Comparison of ENCODE assay signal across 25 cellular contexts in genomic region chr17:33942414-33942813, GRCh38.
DNase-seq lines count a peak whose midpoint lies in the region; ATAC-seq, FAIRE-seq and TF ChIP-seq lines count a peak whose summit lies in the region.
"Had no signal": no experiment of that assay in that cellular context is flagged by ENCODE, and none has a peak within 500 bp of the region (broad histone marks: within the 10 kb centered on the region; RNA-seq: fewer than 3 reads in every experiment).

No MANE protein-coding gene starts in this region.

- intact Hi-C loops in K562 (cut with micrococcal nuclease): no loop called here
- intact Hi-C loops in pancreas (cut with DNase I): loop anchor here in 1 of 3 donors (10.0 kb wide), 1 partner anchor 158 kb away; no protein-coding TSS in a partner anchor

- H3K36me3 ChIP-seq in SK-N-SH (replicated peaks in 1 of 2; ENCODE audit: control insufficient read depth in 1 of 2, insufficient read depth in 2 of 2, low read length in 1 of 2) (no peaks in the 10 kb centered on the region), K562 (ENCODE audit: control insufficient read depth, insufficient read depth, low read length) (no peaks in the 10 kb centered on the region), pancreas (no peaks in the 10 kb centered on the region)
- H3K36me3 ChIP-seq: BLaER1, HAP-1 had no signal

- H4K20me1 ChIP-seq in SK-N-SH (ENCODE audit: insufficient read depth): no peaks in the 10 kb centered on the region
- H4K20me1 ChIP-seq in K562 (replicated peaks; ENCODE audit: control insufficient read depth, insufficient read depth, low read length): no peaks in the 10 kb centered on the region
- H4K20me1 ChIP-seq: BLaER1 had no signal

- H3K4me2 ChIP-seq in SK-N-SH (no peak overlapping the region), K562 (ENCODE audit: insufficient read depth, low read length) (peak overlapping the region; percentile 35)
- H3K4me2 ChIP-seq: BLaER1 had no signal

- no peak for TF ChIP-seq EP300 in SK-N-SH (IDR thresholded peaks at IDR 0.05; ENCODE audit: borderline replicate concordance in 1 of 2, low read depth in 1 of 2, low read length in 1 of 2)
- TF ChIP-seq EP300 in K562 (IDR thresholded peaks at IDR 0.05; ENCODE audit: low read length): peak; percentile 55; the same call in 1 of the 2 replicates

- peaks cover 0 to 25% of the 10 kb centered on the region in 2 experiments; a peak in 1 of 4 replicates for H3K4me1 ChIP-seq in SK-N-SH (ENCODE audit: control insufficient read depth in 1 of 2, insufficient read depth in 2 of 2, low read depth in 1 of 2, low read length in 1 of 2)
- peaks cover 8 to 46% of the 10 kb centered on the region in 2 experiments; a peak in 4 of 5 replicates for H3K4me1 ChIP-seq in K562 (replicated peaks in 1 of 2; ENCODE audit: control insufficient read depth in 2 of 2, insufficient read depth in 2 of 2, low read length in 2 of 2)
- peaks cover 0 to 16% (median 0%) of the 10 kb centered on the region in 3 donors for H3K4me1 ChIP-seq in pancreas
- H3K4me1 ChIP-seq: BLaER1, HAP-1 had no signal

- 13% methylated on average over 4 of the region's 4 CpGs for WGBS in SK-N-SH (ENCODE audit: low lambda C conversion rate)
- 3% methylated on average over 4 of the region's 4 CpGs for WGBS in K562 (ENCODE audit: insufficient coverage, low coverage, missing lambda C conversion rate)
- 34 to 35% methylated on average over 4 of the region's 4 CpGs for WGBS in pancreas, 2 donors

- H3K27me3 ChIP-seq in SK-N-SH (ENCODE audit: insufficient read depth) (no peaks in the 10 kb centered on the region), K562 (ENCODE audit: control insufficient read depth in 2 of 2, insufficient read depth in 2 of 2, low read length in 2 of 2) (no peaks in the 10 kb centered on the region), pancreas (no peaks in the 10 kb centered on the region)
- H3K27me3 ChIP-seq: BLaER1 had no signal

- POLR2A ChIA-PET in SK-N-SH (lab: Yijun Ruan, JAX): no interaction called here
- POLR2A ChIA-PET in HEK293T (lab: Yijun Ruan, JAX): no interaction called here
- POLR2A ChIA-PET in K562 (lab: Yijun Ruan, JAX): interaction anchor here (0.6 to 1.9 kb wide), 7 partner anchors 11 to 150 kb away, joined by 3 to 5 read pairs (median 3); no protein-coding TSS in a partner anchor

- H3K9ac ChIP-seq in SK-N-SH: no peak overlapping the region
- no peak overlapping the region; a peak in 1 of 4 replicates for H3K9ac ChIP-seq in K562 (ENCODE audit: insufficient read depth in 1 of 2, low read depth in 2 of 2, low read length in 2 of 2)
- H3K9ac ChIP-seq: BLaER1 had no signal

- in situ Hi-C loops in K562 (cut with MboI): no loop called here

- H3K9me2 ChIP-seq in SK-N-SH: no peaks in the 10 kb centered on the region

- no peak for TF ChIP-seq POLR2A in K562 (conservative IDR thresholded peaks at IDR 0.05)

- no peak overlapping the region for H2AFZ ChIP-seq in SK-N-SH (ENCODE audit: low read depth)
- H2AFZ ChIP-seq in K562 (ENCODE audit: low read depth, low read length): no peak overlapping the region

- ATAC-seq in SK-N-SH treated with all-trans-retinoic acid at 6 μM for 48 hours: no peak
- peak; percentile 64 for ATAC-seq in K562
- peak; percentile 61 to 67 (median 64) for ATAC-seq in pancreas
- ATAC-seq in HG02852 (IDR thresholded peaks at IDR 0.05; ENCODE audit: unreplicated experiment): no peak
- ATAC-seq: GM12878 had no signal

- BruUV-seq in K562 (replicated peaks; lab: Mats Ljungman, UMichigan): no TSS peak

- no peak overlapping the region for H3K27ac ChIP-seq in SK-N-SH (ENCODE audit: low read depth in 2 of 2, low read length in 1 of 2)
- H3K27ac ChIP-seq in K562 (ENCODE audit: extremely low read depth, low read depth, low read length): no peak overlapping the region; the same call in 2 of the 3 replicates
- no peak overlapping the region for H3K27ac ChIP-seq in pancreas
- H3K27ac ChIP-seq: BLaER1, RWPE1 had no signal

- peak; percentile 89 for FAIRE-seq in K562 (lab: Jason Lieb, UNC)
- no peak for FAIRE-seq in pancreas (lab: Jason Lieb, UNC)
- FAIRE-seq: D721Med, GM12878 had no signal

- TF ChIP-seq CTCF in SK-N-SH (IDR thresholded peaks at IDR 0.05): no peak
- no peak for TF ChIP-seq CTCF in K562 (IDR thresholded peaks at IDR 0.05 in 2 of 3, conservative IDR thresholded peaks at IDR 0.05 in 1 of 3; ENCODE audit: insufficient read depth in 2 of 3, low read depth in 1 of 3, low read length in 3 of 3)
- no peak for TF ChIP-seq CTCF in pancreas (IDR thresholded peaks at IDR 0.05)

- H3K79me2 ChIP-seq in SK-N-SH (ENCODE audit: insufficient read depth) (no peaks in the 10 kb centered on the region), K562 (ENCODE audit: control insufficient read depth, insufficient read depth, low read length) (no peaks in the 10 kb centered on the region)

- no peaks in the 10 kb centered on the region for H3K9me1 ChIP-seq in K562 (ENCODE audit: control insufficient read depth, insufficient read depth, low read length)

- H3F3A ChIP-seq in SK-N-SH (replicated peaks; ENCODE audit: insufficient read depth): no peaks in the 10 kb centered on the region

- DNase-seq in SK-N-SH (peak; percentile 34), HEK293T (ENCODE audit: extremely low spot score) (no peak), K562 (ENCODE audit: extremely low read depth in 1 of 4, low spot score in 3 of 4) (peak; percentile 59 to 77 (median 64)), pancreas (peak in 2 of 6 donors; percentile 14 to 17), NCI-H2196 treated with DMSO at 0.1 percent for 48 hours (lab: John Stamatoyannopoulos, UW; ENCODE audit: unreplicated experiment) (no peak), NCI-H1417 treated with DMSO at 0.1 percent for 48 hours (lab: John Stamatoyannopoulos, UW) (no peak)
- DNase-seq: 8988T; CD4-positive, CD25-positive, alpha-beta regulatory T cell; EL; GDM1; GOT3; Kasumi-1; NCI-H1105; NCI-H146; NCI-H1930; NCI-H2227 treated with DMSO at 0.1 percent for 48 hours; NCI-H526 treated with DMSO at 0.1 percent for 48 hours; SHP77 treated with DMSO at 0.1 percent for 48 hours had no signal

- CTCF ChIA-PET in SK-N-SH (lab: Yijun Ruan, JAX): interaction anchor here (1.1 to 2.2 kb wide), 4 partner anchors 14 to 419 kb away, joined by 4 to 10 read pairs (median 7); no protein-coding TSS in a partner anchor
- CTCF ChIA-PET in HEK293T (lab: Yijun Ruan, JAX): no interaction called here
- CTCF ChIA-PET in K562 (lab: Yijun Ruan, JAX; ENCODE audit: low intra/inter-chr PET ratio): no interaction called here

- H3K4me3 ChIP-seq in SK-N-SH (ENCODE audit: low read depth in 2 of 2, low read length in 1 of 2) (no peak overlapping the region), K562 (no peak overlapping the region), pancreas (no peak overlapping the region)
- H3K4me3 ChIP-seq: BLaER1, GM12878, HAP-1 had no signal

- TF ChIP-seq RAD21 in SK-N-SH (IDR thresholded peaks at IDR 0.05; ENCODE audit: low read length): no peak
- no peak for TF ChIP-seq RAD21 in K562 (CRISPR knock-in tag; conservative IDR thresholded peaks at IDR 0.05 in 1 of 2, IDR thresholded peaks at IDR 0.05 in 1 of 2)

- H3K9me3 ChIP-seq in SK-N-SH: no peaks in the 10 kb centered on the region
- H3K9me3 ChIP-seq in K562 (replicated peaks; ENCODE audit: control insufficient read depth, insufficient read depth, low read depth, low read length): no peaks in the 10 kb centered on the region
- H3K9me3 ChIP-seq in pancreas: no peaks in the 10 kb centered on the region
- H3K9me3 ChIP-seq: BLaER1, HAP-1 had no signal

TF ChIP-seq in SK-N-SH, 30 proteins besides CTCF, POLR2A, EP300 and RAD21:
- TF ChIP-seq GATA2 (CRISPR knock-in tag; IDR thresholded peaks at IDR 0.05): peak; percentile 28; the same call in 1 of the 2 replicates
- TF ChIP-seq, protein P1, sequence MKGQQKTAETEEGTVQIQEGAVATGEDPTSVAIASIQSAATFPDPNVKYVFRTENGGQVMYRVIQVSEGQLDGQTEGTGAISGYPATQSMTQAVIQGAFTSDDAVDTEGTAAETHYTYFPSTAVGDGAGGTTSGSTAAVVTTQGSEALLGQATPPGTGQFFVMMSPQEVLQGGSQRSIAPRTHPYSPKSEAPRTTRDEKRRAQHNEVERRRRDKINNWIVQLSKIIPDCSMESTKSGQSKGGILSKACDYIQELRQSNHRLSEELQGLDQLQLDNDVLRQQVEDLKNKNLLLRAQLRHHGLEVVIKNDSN (IDR thresholded peaks at IDR 0.05; ENCODE audit: borderline replicate concordance, low read depth): no peak

TF ChIP-seq in SK-N-SH treated with all-trans-retinoic acid at 6 μM for 48 hours, 23 proteins besides CTCF, POLR2A, EP300 and RAD21 (continues in another document):
- no peak for TF ChIP-seq ZFP3 (CRISPR knock-in tag; IDR thresholded peaks at IDR 0.05)
- no peak for TF ChIP-seq ISL1 (CRISPR knock-in tag; IDR thresholded peaks at IDR 0.05)
- no peak for TF ChIP-seq TOX (CRISPR knock-in tag; IDR thresholded peaks at IDR 0.05; ENCODE audit: borderline replicate concordance)
- TF ChIP-seq PPARA (CRISPR knock-in tag; IDR thresholded peaks at IDR 0.05; ENCODE audit: borderline replicate concordance): no peak
- TF ChIP-seq ZNF70 (CRISPR knock-in tag; IDR thresholded peaks at IDR 0.05): no peak

TF ChIP-seq in HEK293T, 16 proteins besides CTCF, POLR2A, EP300 and RAD21:
- TF ChIP-seq FOXA1 (IDR thresholded peaks at IDR 0.05) (no peak), TARDBP (IDR thresholded peaks at IDR 0.05) (no peak), PKNOX1 (IDR thresholded peaks at IDR 0.05) (peak; percentile 32; the same call in 1 of the 2 replicates), FOXM1 (IDR thresholded peaks at IDR 0.05; ENCODE audit: borderline replicate concordance) (no peak)

TF ChIP-seq in K562, 482 proteins besides CTCF, POLR2A, EP300 and RAD21 (continues in another document):
- no peak for TF ChIP-seq ETV6 (IDR thresholded peaks at IDR 0.05; ENCODE audit: borderline replicate concordance in 1 of 2, low read depth in 2 of 2, low read length in 1 of 2)
- TF ChIP-seq ETV6 (CRISPR knock-in tag; IDR thresholded peaks at IDR 0.05; ENCODE audit: borderline replicate concordance): no peak
- TF ChIP-seq CREB3L1 (IDR thresholded peaks at IDR 0.05; ENCODE audit: borderline replicate concordance, low read depth): no peak
- no peak for TF ChIP-seq HDAC3 (IDR thresholded peaks at IDR 0.05; ENCODE audit: borderline replicate concordance, partially characterized antibody)
- no peak for TF ChIP-seq DMBX1 (CRISPR knock-in tag; IDR thresholded peaks at IDR 0.05; ENCODE audit: borderline replicate concordance)
- no peak for TF ChIP-seq NFIC (IDR thresholded peaks at IDR 0.05)
- no peak for TF ChIP-seq MXI1 (IDR thresholded peaks at IDR 0.05; ENCODE audit: low read depth, low read length)

Comparison
In these comparisons a context has a peak if more than half of its experiments do, and no peak if none do; other contexts are left out.
1. DNase-seq: peak in SK-N-SH (single experiment) and K562 (4 of 4); none in HEK293T (single experiment), NCI-H2196 treated with DMSO at 0.1 percent for 48 hours (single experiment) and NCI-H1417 treated with DMSO at 0.1 percent for 48 hours (single experiment).
2. ATAC-seq: peak in K562 (single experiment) and pancreas (4 of 4); none in SK-N-SH treated with all-trans-retinoic acid at 6 μM for 48 hours (single experiment) and HG02852 (single experiment).
3. Of the 27 proteins assayed by ChIP-seq in both K562 and SK-N-SH: peak only in K562: EP300, JUND, NRF1 and REST; only in SK-N-SH: none; in both: GATA2; in neither: 21; mixed calls (peak in some experiments, not most) for 1.